18 cellular contexts compared by ENCODE assay signal in genomic region chr7:108327353-108327752, GRCh38.
DNase-seq lines count a peak whose midpoint lies in the region; ATAC-seq and TF ChIP-seq lines count a peak whose summit lies in the region.
"Had no signal": no experiment of that assay in that cellular context is flagged by ENCODE, and none has a peak within 500 bp of the region (broad histone marks: within the 10 kb centered on the region; RNA-seq: fewer than 3 reads in every experiment).

No MANE protein-coding gene starts in this region.

- peaks cover 42% of the 10 kb centered on the region for H3K4me1 Mint-ChIP-seq in activated naive CD8-positive, alpha-beta T cell treated with anti-CD3 and anti-CD28 coated beads for 36 hours
- peaks cover 20% of the 10 kb centered on the region for H3K4me1 Mint-ChIP-seq in activated naive CD8-positive, alpha-beta T cell treated with anti-CD3 and anti-CD28 coated beads, Interleukin-2, amount 50 U/mL, for 24 hours

- H4K20me1 ChIP-seq in OCI-LY3 (ENCODE audit: insufficient read depth, low read length) (peaks cover 4% of the 10 kb centered on the region; the same call in 1 of the 2 replicates), Karpas-422 (ENCODE audit: insufficient read depth, low read depth, low read length) (no peaks in the 10 kb centered on the region)

- H3K36me3 Mint-ChIP-seq in activated naive CD8-positive, alpha-beta T cell treated with anti-CD3 and anti-CD28 coated beads for 36 hours, result peaks cover 1% of the 10 kb centered on the region
- no peaks in the 10 kb centered on the region for H3K36me3 Mint-ChIP-seq in activated naive CD8-positive, alpha-beta T cell treated with anti-CD3 and anti-CD28 coated beads, Interleukin-2, amount 50 U/mL, for 24 hours (ENCODE audit: low read depth)
- H3K36me3 Mint-ChIP-seq: stimulated activated memory B cell treated with anti-CD40 and anti-IgM and Interleukin-4, amounts not matched to agents 10 μg/mL and 1 μg/mL and 100 μg/mL, for 72 hours had no signal

- H3K9me2 ChIP-seq in Karpas-422 (replicated peaks; ENCODE audit: insufficient read depth, low read length), result no peaks in the 10 kb centered on the region

- peaks cover 90% of the 10 kb centered on the region for H3K4me1 ChIP-seq in OCI-LY3 (ENCODE audit: low read length)
- H3K4me1 ChIP-seq in Karpas-422 (ENCODE audit: low read length), result no peaks in the 10 kb centered on the region
- H3K4me1 ChIP-seq: left lung, thyroid gland had no signal

- H3K27ac Mint-ChIP-seq in activated naive CD8-positive, alpha-beta T cell treated with anti-CD3 and anti-CD28 coated beads for 36 hours, result peak overlapping the region; percentile 14
- H3K27ac Mint-ChIP-seq in activated naive CD8-positive, alpha-beta T cell treated with anti-CD3 and anti-CD28 coated beads, Interleukin-2, amount 50 U/mL, for 24 hours, result no peak overlapping the region

- H3K4me2 ChIP-seq in OCI-LY3 (ENCODE audit: low read length) (peak overlapping the region; percentile 82), Karpas-422 (ENCODE audit: low read depth, low read length, poor library complexity, severe bottlenecking) (no peak overlapping the region)

- H3K27me3 Mint-ChIP-seq in activated naive CD8-positive, alpha-beta T cell treated with anti-CD3 and anti-CD28 coated beads for 36 hours, result no peaks in the 10 kb centered on the region
- H3K27me3 Mint-ChIP-seq in activated naive CD8-positive, alpha-beta T cell treated with anti-CD3 and anti-CD28 coated beads, Interleukin-2, amount 50 U/mL, for 24 hours, result no peaks in the 10 kb centered on the region

- no peak overlapping the region for H2AFZ ChIP-seq in OCI-LY3 (ENCODE audit: low read depth, low read length)
- no peak overlapping the region for H2AFZ ChIP-seq in Karpas-422 (ENCODE audit: low read length)

- no peak overlapping the region for H3K4me3 Mint-ChIP-seq in activated naive CD8-positive, alpha-beta T cell treated with anti-CD3 and anti-CD28 coated beads for 36 hours
- no peak overlapping the region for H3K4me3 Mint-ChIP-seq in activated naive CD8-positive, alpha-beta T cell treated with anti-CD3 and anti-CD28 coated beads, Interleukin-2, amount 50 U/mL, for 24 hours
- H3K4me3 Mint-ChIP-seq: stimulated activated memory B cell treated with anti-CD40 and anti-IgM and Interleukin-4, amounts not matched to agents 10 μg/mL and 1 μg/mL and 100 μg/mL, for 72 hours had no signal

- H3K27ac ChIP-seq in OCI-LY3 (ENCODE audit: low read length) (peak overlapping the region; percentile 98), Karpas-422 (ENCODE audit: low read length) (no peak overlapping the region)
- H3K27ac ChIP-seq: 22Rv1, left lung, neutrophil, thyroid gland had no signal

- H3K36me3 ChIP-seq in OCI-LY3 (replicated peaks; ENCODE audit: low read depth, low read length) (peaks cover 12% of the 10 kb centered on the region), Karpas-422 (ENCODE audit: insufficient read depth, low read length) (no peaks in the 10 kb centered on the region)
- H3K36me3 ChIP-seq: left lung, neutrophil, thyroid gland had no signal

- H3K79me2 ChIP-seq in OCI-LY3 (ENCODE audit: low read length), result peaks cover 96% of the 10 kb centered on the region
- H3K79me2 ChIP-seq in Karpas-422 (ENCODE audit: low read length), result no peaks in the 10 kb centered on the region

- no peak for TF ChIP-seq CTCF in OCI-LY3 (IDR thresholded peaks at IDR 0.05; ENCODE audit: low read depth, low read length)

- H3K9ac ChIP-seq in OCI-LY3 (ENCODE audit: low read length) (peak overlapping the region; percentile 82), Karpas-422 (ENCODE audit: low read length) (no peak overlapping the region)

- H3K9me3 ChIP-seq in OCI-LY3 (ENCODE audit: insufficient read depth, low read length), result no peaks in the 10 kb centered on the region
- H3K9me3 ChIP-seq in Karpas-422 (ENCODE audit: low read length), result no peaks in the 10 kb centered on the region
- H3K9me3 ChIP-seq: left lung, neutrophil, thyroid gland had no signal

- ATAC-seq in activated naive CD8-positive, alpha-beta T cell treated with anti-CD3 and anti-CD28 coated beads, Interleukin-2, amount 50 U/mL, for 24 hours, result no peak
- ATAC-seq in HG02938 (IDR thresholded peaks at IDR 0.05; ENCODE audit: unreplicated experiment) (peak; percentile 65), HG03175 (IDR thresholded peaks at IDR 0.05; ENCODE audit: unreplicated experiment) (no peak), esophagus mucosa (no peak)
- ATAC-seq: K562; left lung; stimulated activated memory B cell treated with anti-CD40 and anti-IgM and Interleukin-4, amounts not matched to agents 10 μg/mL and 1 μg/mL and 100 μg/mL, for 72 hours had no signal

- no peak for DNase-seq in activated naive CD8-positive, alpha-beta T cell treated with anti-CD3 and anti-CD28 coated beads for 36 hours
- DNase-seq in activated naive CD8-positive, alpha-beta T cell treated with anti-CD3 and anti-CD28 coated beads, Interleukin-2, amount 50 U/mL, for 24 hours, result no peak
- DNase-seq in Karpas-422 (no peak), D341Med (ENCODE audit: low spot score) (no peak)
- DNase-seq: DMS 273 treated with DMSO at 0.1 percent for 48 hours, foreskin fibroblast, left lung, NCI-H2107, T-helper 9 cell, thyroid gland had no signal

- peak overlapping the region; percentile 64 for H3K4me3 ChIP-seq in OCI-LY3 (ENCODE audit: low read length)
- H3K4me3 ChIP-seq in Karpas-422 (ENCODE audit: low read length), result no peak overlapping the region
- H3K4me3 ChIP-seq: K562, left lung, thyroid gland had no signal

- H3K9me3 Mint-ChIP-seq in activated naive CD8-positive, alpha-beta T cell treated with anti-CD3 and anti-CD28 coated beads for 36 hours, result no peaks in the 10 kb centered on the region
- no peaks in the 10 kb centered on the region for H3K9me3 Mint-ChIP-seq in activated naive CD8-positive, alpha-beta T cell treated with anti-CD3 and anti-CD28 coated beads, Interleukin-2, amount 50 U/mL, for 24 hours
- H3K9me3 Mint-ChIP-seq: stimulated activated memory B cell treated with anti-CD40 and anti-IgM and Interleukin-4, amounts not matched to agents 10 μg/mL and 1 μg/mL and 100 μg/mL, for 72 hours had no signal

- no peaks in the 10 kb centered on the region for H3K27me3 ChIP-seq in OCI-LY3 (ENCODE audit: low read depth, low read length)
- no peaks in the 10 kb centered on the region for H3K27me3 ChIP-seq in Karpas-422 (ENCODE audit: low read length)
- H3K27me3 ChIP-seq: left lung, neutrophil, thyroid gland had no signal
